ENCODE assay signal across 8 cellular contexts in genomic region chr3:129120254-129121004, GRCh38.
DNase-seq lines count a peak whose midpoint lies in the region; ATAC-seq and TF ChIP-seq lines count a peak whose summit lies in the region.

No MANE protein-coding gene starts in this region.

- H3K9me3 ChIP-seq in NT2/D1 (ENCODE audit: insufficient read depth, low read length) (no peaks in the 10 kb centered on the region), mucosa of rectum (ENCODE audit: control insufficient read depth in 2 of 2, low read length in 2 of 2) (no peaks in the 10 kb centered on the region)

- peak; percentile 74 for DNase-seq in NT2/D1 (ENCODE audit: low read depth, low spot score)
- DNase-seq in activated T-cell treated with anti-CD3 and anti-CD28 coated beads for 24 hours (ENCODE audit: low read depth): peak; percentile 88
- DNase-seq in erythroblast (lab: John Stamatoyannopoulos, UW): peak; percentile 79 to 81
- peak; percentile 67 to 79 for DNase-seq in stimulated activated CD8-positive, alpha-beta memory T cell treated with anti-CD3 and anti-CD28 coated beads, Interleukin-4, amount 100 ng/mL, for 4 hours (ENCODE audit: low read depth in 2 of 2, low spot score in 1 of 2)

- H3K4me3 ChIP-seq in NT2/D1 (ENCODE audit: insufficient read length, low read depth): peak overlapping the region; percentile 79
- H3K4me3 ChIP-seq in mucosa of rectum (ENCODE audit: low read length in 2 of 2): peak overlapping the region; percentile 85 to 91

- H3K9ac ChIP-seq in NT2/D1 (ENCODE audit: insufficient read length, low read depth) (peak overlapping the region; percentile 85), mucosa of rectum (ENCODE audit: low read depth in 1 of 2, low read length in 2 of 2) (peak overlapping the region; percentile 84 to 89)

- TF ChIP-seq POLR2A in GM18505 (IDR thresholded peaks at IDR 0.05; ENCODE audit: borderline replicate concordance, extremely low read depth, insufficient read depth, insufficient read length) (peak; percentile 87), erythroblast (IDR thresholded peaks at IDR 0.05; ENCODE audit: low read length) (peak; percentile 37)

- peak; percentile 32 for TF ChIP-seq CTCF in 22Rv1 (IDR thresholded peaks at IDR 0.05)

- H3K4me1 ChIP-seq in NT2/D1 (ENCODE audit: insufficient read depth, insufficient read length): peaks cover 23% of the 10 kb centered on the region
- H3K4me1 ChIP-seq in mucosa of rectum (ENCODE audit: control insufficient read depth in 2 of 2, insufficient read depth in 2 of 2, low read length in 2 of 2): peaks cover 36 to 45% of the 10 kb centered on the region in 2 donors

- H3K27ac ChIP-seq in 22Rv1 (peak overlapping the region; percentile 85), mucosa of rectum (ENCODE audit: low read depth in 2 of 2, low read length in 2 of 2) (peak overlapping the region; percentile 84 to 93)

- H3K36me3 ChIP-seq in NT2/D1 (ENCODE audit: insufficient read depth, insufficient read length, low read length) (peaks cover 12% of the 10 kb centered on the region), mucosa of rectum (ENCODE audit: control insufficient read depth in 2 of 2, insufficient read depth in 2 of 2, low read length in 2 of 2) (peaks cover 0 to 11% of the 10 kb centered on the region in 2 donors)

- H3K27me3 ChIP-seq in NT2/D1 (ENCODE audit: insufficient read depth, insufficient read length): peaks cover 4% of the 10 kb centered on the region
- H3K27me3 ChIP-seq in mucosa of rectum (ENCODE audit: control insufficient read depth in 2 of 2, insufficient read depth in 2 of 2, low read length in 2 of 2): no peaks in the 10 kb centered on the region

- peak; percentile 51 for ATAC-seq in GM18505 (IDR thresholded peaks at IDR 0.05; ENCODE audit: unreplicated experiment)
- peak; percentile 60 for ATAC-seq in HG02970 (IDR thresholded peaks at IDR 0.05; ENCODE audit: low FRiP score, unreplicated experiment)

Comparison
In these comparisons a context has a peak if more than half of its experiments do, and no peak if none do; other contexts are left out.
1. Peak in every context shown above with its lines: DNase-seq, ATAC-seq, H3K4me3 ChIP-seq and H3K27ac ChIP-seq.